In the genomic region with DNA sequence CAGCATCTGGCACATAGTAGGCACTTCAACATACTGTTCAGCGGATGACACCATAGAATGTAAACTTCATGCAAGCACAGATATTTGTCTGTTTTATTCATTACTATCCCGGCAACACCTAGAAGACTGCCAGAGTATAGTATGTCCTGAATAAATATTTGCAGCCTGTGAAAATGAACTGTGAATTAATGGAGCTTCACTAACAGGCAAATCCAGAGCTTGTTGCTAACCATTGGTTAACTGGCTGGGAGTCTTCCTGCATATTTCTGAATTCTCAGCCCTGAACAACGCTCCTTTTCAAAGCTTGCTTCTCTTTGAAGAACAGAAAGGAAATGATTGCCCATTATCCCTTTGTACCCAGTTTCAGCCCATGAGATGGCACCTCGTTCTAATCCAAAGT, we compare ENCODE assay signal across 8 cellular contexts.
"Had no signal": no experiment of that assay in that cellular context is flagged by ENCODE, and none has a peak within 500 bp of the region (broad histone marks: within the 10 kb centered on the region; RNA-seq: fewer than 3 reads in every experiment).

No MANE protein-coding gene starts in this region.

- H3K4me3 Mint-ChIP-seq: activated naive CD4-positive, alpha-beta T cell treated with anti-CD3 and anti-CD28 coated beads for 36 hours; T-helper 1 cell treated with Interleukin-12 subunit alpha and Interleukin-12 subunit beta and Interleukin-4 antibody, amounts not matched to agents 30 μg/mL and 1 μg/mL, for 36 hours had no signal

- ATAC-seq: right lobe of liver, upper lobe of right lung had no signal

- DNase-seq: activated CD4-positive, alpha-beta T cell treated with anti-CD3 and anti-CD28 coated beads for 4 hours; activated CD8-positive, alpha-beta memory T cell treated with anti-CD3 and anti-CD28 coated beads, Interleukin-2, amount 50 U/mL, for 48 hours; adrenal gland; right lobe of liver; upper lobe of right lung had no signal

- H3K9me3 Mint-ChIP-seq: activated naive CD4-positive, alpha-beta T cell treated with anti-CD3 and anti-CD28 coated beads for 36 hours; activated T-helper 2 cell treated with anti-CD3 and anti-CD28 coated beads, Interferon-gamma antibody, Interleukin-2, Interleukin-4, amounts not matched to agents 10 μg/mL and 5 μg/mL and 100 μg/mL, durations not matched to agents 14 hours and 24 hours and 36 hours; T-helper 1 cell treated with Interleukin-12 subunit alpha and Interleukin-12 subunit beta and Interleukin-4 antibody, amounts not matched to agents 30 μg/mL and 1 μg/mL, for 36 hours had no signal

- H3K27ac Mint-ChIP-seq: activated naive CD4-positive, alpha-beta T cell treated with anti-CD3 and anti-CD28 coated beads for 36 hours; activated T-helper 2 cell treated with anti-CD3 and anti-CD28 coated beads, Interferon-gamma antibody, Interleukin-2, Interleukin-4, amounts not matched to agents 10 μg/mL and 5 μg/mL and 100 μg/mL, durations not matched to agents 14 hours and 24 hours and 36 hours; T-helper 1 cell treated with Interleukin-12 subunit alpha and Interleukin-12 subunit beta and Interleukin-4 antibody, amounts not matched to agents 30 μg/mL and 1 μg/mL, for 36 hours had no signal
